In the genomic region with DNA sequence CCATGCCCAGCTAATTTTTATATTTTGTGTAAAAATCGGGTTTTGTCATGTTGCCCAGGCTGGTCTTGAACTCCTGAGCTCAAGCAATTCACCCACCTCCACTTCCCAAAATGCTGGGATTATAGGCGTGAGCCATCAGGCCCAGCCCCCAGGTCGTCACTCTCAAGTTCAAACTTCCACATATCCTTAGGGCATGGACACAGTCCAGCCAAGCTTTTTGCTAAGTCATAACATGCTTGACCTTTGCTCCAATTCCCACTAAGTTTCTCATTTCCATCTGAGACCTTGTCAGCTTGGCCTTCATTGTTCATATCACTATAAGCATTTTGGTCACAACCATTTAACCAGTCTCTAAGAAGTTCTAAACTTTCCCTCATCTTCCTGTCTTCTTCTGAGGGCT, we compare ENCODE assay signal across 16 cellular contexts. TPM values are rescaled to one million over a fixed set of nuclear protein-coding genes. Genes with fewer than 3 reads are reported as not detected.
DNase-seq lines count a peak whose midpoint lies in the region; ATAC-seq and TF ChIP-seq lines count a peak whose summit lies in the region.
"Had no signal": no experiment of that assay in that cellular context is flagged by ENCODE, and none has a peak within 500 bp of the region (broad histone marks: within the 10 kb centered on the region; RNA-seq: fewer than 3 reads in every experiment).

No MANE protein-coding gene starts in this region.

- no peak overlapping the region for H3K9ac ChIP-seq in GM23248

- H3K9me3 ChIP-seq in GM23248 (ENCODE audit: low read depth): no peaks in the 10 kb centered on the region
- H3K9me3 ChIP-seq: Peyer's patch had no signal

- no peak overlapping the region for H3K4me2 ChIP-seq in GM23248 (ENCODE audit: unreplicated experiment)

- peaks cover 2% of the 10 kb centered on the region; the same call in 1 of the 2 replicates for H3K27me3 ChIP-seq in BJ (ENCODE audit: control insufficient read depth, insufficient read depth, low read length)
- H3K27me3 ChIP-seq in GM23248 (replicated peaks; ENCODE audit: insufficient read depth): no peaks in the 10 kb centered on the region; the same call in 1 of the 2 replicates
- H3K27me3 ChIP-seq: Peyer's patch had no signal

- no peaks in the 10 kb centered on the region for H4K20me1 ChIP-seq in GM23248 (ENCODE audit: insufficient read depth)

- H3K4me3 ChIP-seq in BJ (ENCODE audit: low read depth, low read length) (no peak overlapping the region), GM23248 (no peak overlapping the region), fibroblast of villous mesenchyme (ENCODE audit: low read depth, low read length) (no peak overlapping the region)
- H3K4me3 ChIP-seq: Peyer's patch had no signal

- H3F3A ChIP-seq in GM23248 (ENCODE audit: insufficient read depth): no peaks in the 10 kb centered on the region

- H3K36me3 ChIP-seq in BJ (ENCODE audit: control insufficient read depth, insufficient read depth, low read length) (no peaks in the 10 kb centered on the region), GM23248 (ENCODE audit: low read depth) (no peaks in the 10 kb centered on the region)
- H3K36me3 ChIP-seq: Peyer's patch had no signal

- H2AFZ ChIP-seq in GM23248: no peak overlapping the region

- CTCF ChIA-PET in BJ (lab: Yijun Ruan, JAX) (interaction anchor here (1.0 to 1.5 kb wide), 3 partner anchors 13 to 153 kb away, joined by 3 to 4 read pairs (median 3); partner anchors contain the start of gene PCDH1), RWPE1 (lab: Yijun Ruan, JAX) (interaction anchor here (1.1 kb wide), 1 partner anchor 23 kb away, joined by 3 read pairs; no protein-coding TSS in a partner anchor)

- in situ Hi-C loops in GM23248 (cut with MboI): no loop called here

- H3K27ac ChIP-seq in GM23248 (no peak overlapping the region), RWPE1 (0 out of 2 replicates have a peak overlapping the region, but pooled peaks have one; percentile 19)
- H3K27ac ChIP-seq: C4-2B, Peyer's patch had no signal

- H3K4me1 ChIP-seq in GM23248 (ENCODE audit: insufficient read depth): no peaks in the 10 kb centered on the region
- H3K4me1 ChIP-seq: Peyer's patch had no signal

- POLR2A ChIA-PET in BJ (lab: Charles Lee) (no interaction called here), RWPE1 (lab: Yijun Ruan, JAX; ENCODE audit: low non-redundant PET) (no interaction called here)

- no peaks in the 10 kb centered on the region for H3K79me2 ChIP-seq in GM23248 (ENCODE audit: insufficient read depth)

- no peak for ATAC-seq in GM19035 (IDR thresholded peaks at IDR 0.05; ENCODE audit: unreplicated experiment)

- DNase-seq in BJ (ENCODE audit: low read depth) (peak; percentile 13), GM23248 (peak; percentile 40), RWPE1 (ENCODE audit: low spot score) (peak; percentile 47), fibroblast of villous mesenchyme (ENCODE audit: low read depth) (peak; percentile 29), midbrain (lab: John Stamatoyannopoulos, UW) (no peak), hippocampal formation (lab: John Stamatoyannopoulos, UW) (no peak)
- no peak for DNase-seq in activated CD4-positive, alpha-beta T cell treated with anti-CD3 and anti-CD28 coated beads for 4 hours
- DNase-seq: HCEC 1CT, NCI-H1436 treated with DMSO at 0.1 percent for 48 hours, NCI-H2029 treated with DMSO at 0.1 percent for 48 hours, NCI-H2171 treated with DMSO at 0.1 percent for 48 hours, NCI-H524, Peyer's patch, SHP77 treated with DMSO at 0.1 percent for 48 hours had no signal

- TF ChIP-seq CTCF in BJ (IDR thresholded peaks at IDR 0.05; ENCODE audit: insufficient read depth, low read depth, low read length) (no peak), RWPE1 (conservative IDR thresholded peaks at IDR 0.05; ENCODE audit: low read depth) (no peak), fibroblast of villous mesenchyme (IDR thresholded peaks at IDR 0.05; ENCODE audit: insufficient read depth, low read depth, low read length) (no peak)

- whole genome bisulfite sequencing in GM23248 (ENCODE audit: low coverage in 1 of 2, low lambda C conversion rate in 2 of 2, missing lambda C conversion rate in 2 of 2), 2 experiments: 30 to 50% methylated on average over 3 of the region's 3 CpGs

- H3K9me2 ChIP-seq in GM23248 (ENCODE audit: insufficient read depth): no peaks in the 10 kb centered on the region

RNA-seq across cellular contexts. Expression of gene ARAP3, which starts 43.9 kb away (rescaled TPM):
- polyA plus RNA-seq in BJ (2011; rRNA removed) (4.1 and 5.6 TPM in 2 replicates), GM23248 (2016; fragmentation: Nextera tagmentation; extraction: Ambion mirVana) (2.2 TPM in 2 replicates)
- 7.2 and 7.9 TPM in 2 replicates for polyA minus RNA-seq in BJ (2011; rRNA and poly(A)+ RNA removed)
- 2.2 and 3.9 TPM in 2 replicates for total RNA-seq in GM23248 (2014; rRNA removed; shearing (Covaris generic))
- total RNA-seq in fibroblast of villous mesenchyme: 5.6 and 7.7 TPM in 2 replicates

Comparison
In these comparisons a context has a peak if more than half of its experiments do, and no peak if none do; other contexts are left out.
1. DNase-seq: peak in BJ (single experiment), GM23248 (single experiment), RWPE1 (single experiment) and fibroblast of villous mesenchyme (single experiment); none in activated CD4-positive, alpha-beta T cell treated with anti-CD3 and anti-CD28 coated beads for 4 hours (0 of 2), midbrain (single experiment) and hippocampal formation (0 of 2).